Comparison of ENCODE assay signal across 9 cellular contexts in the genomic region with DNA sequence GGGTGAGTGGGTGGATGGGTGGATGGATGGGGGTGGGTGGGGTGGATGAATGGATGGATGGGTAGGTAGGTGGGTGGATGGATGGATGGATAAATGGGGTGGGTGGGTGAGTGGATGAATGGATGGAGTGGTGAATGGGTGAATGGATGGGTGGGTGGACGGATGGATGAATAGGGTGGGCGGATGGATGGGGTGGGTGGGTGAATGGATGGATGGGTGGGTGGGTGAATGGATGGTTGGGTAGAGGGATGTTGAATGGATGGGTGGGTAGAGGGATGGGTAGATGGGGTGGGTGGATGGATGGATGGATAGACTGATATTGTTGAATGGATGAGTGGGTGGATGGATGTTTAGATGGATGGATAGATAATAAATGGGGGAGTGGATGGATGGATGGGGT. TPM values are rescaled to one million over a fixed set of nuclear protein-coding genes. Genes with fewer than 3 reads are reported as not detected.
"Had no signal": no experiment of that assay in that cellular context is flagged by ENCODE, and none has a peak within 500 bp of the region (broad histone marks: within the 10 kb centered on the region; RNA-seq: fewer than 3 reads in every experiment).

No MANE protein-coding gene starts in this region.

- ATAC-seq: HepG2, K562 had no signal

- H3K27ac ChIP-seq: HL-60, KMS-11 had no signal

- H3K4me3 ChIP-seq: K562 had no signal

- H3K4me2 ChIP-seq: KMS-11 had no signal

- DNase-seq: IMR-90, KBM-7, KG1 had no signal

RNA-seq across cellular contexts. Expression of a gene that starts 26.9 kb away (rescaled TPM):
- total RNA-seq: HepG2, HT-29, HT1080, IMR-90 had no signal

RNA-seq across cellular contexts. Expression of a gene that starts 47.2 kb away (rescaled TPM):
- total RNA-seq: HT-29 had no signal
